8 cellular contexts compared by ENCODE assay signal in genomic region chr9:70421272-70422180, GRCh38. TPM values are rescaled to one million over a fixed set of nuclear protein-coding genes. Genes with fewer than 3 reads are reported as not detected.
DNase-seq lines count a peak whose midpoint lies in the region; ATAC-seq and TF ChIP-seq lines count a peak whose summit lies in the region.

No MANE protein-coding gene starts in this region.

- no peak for ATAC-seq in activated CD8-positive, alpha-beta T cell treated with anti-CD3 and anti-CD28 coated beads, Interleukin-2, amount 10 ng/mL, durations not matched to agents 7 days and 5 days
- ATAC-seq in GM18519 (IDR thresholded peaks at IDR 0.05; ENCODE audit: low FRiP score, unreplicated experiment), result no peak
- ATAC-seq in GM21528 (IDR thresholded peaks at IDR 0.05; ENCODE audit: low FRiP score, unreplicated experiment), result no peak

- H3K4me3 Mint-ChIP-seq in activated CD8-positive, alpha-beta T cell treated with anti-CD3 and anti-CD28 coated beads, Interleukin-2, amount 10 ng/mL, durations not matched to agents 7 days and 5 days, result peak overlapping the region; percentile 90

- H3K9me3 ChIP-seq in A673 (ENCODE audit: low read depth, low read length, poor library complexity, severe bottlenecking) (no peaks in the 10 kb centered on the region), HEK293 (ENCODE audit: control insufficient read depth, insufficient read depth, low read depth, low read length) (no peaks in the 10 kb centered on the region), esophagus squamous epithelium (no peaks in the 10 kb centered on the region), ovary (no peaks in the 10 kb centered on the region)

- CTCF ChIA-PET in A673 (lab: Charles Lee), result no interaction called here
- CTCF ChIA-PET in HEK293 (lab: Yijun Ruan, JAX), result interaction anchor here (0.6 to 2.0 kb wide), 7 partner anchors 9 to 181 kb away, joined by 3 to 17 read pairs (median 5); no protein-coding TSS in a partner anchor
- CTCF ChIA-PET in activated CD8-positive, alpha-beta T cell treated with anti-CD3 and anti-CD28 coated beads, Interleukin-2, amount 10 ng/mL, durations not matched to agents 7 days and 5 days (lab: Charles Lee), result interaction anchor here (0.8 to 6.5 kb wide), 8 partner anchors 17 to 181 kb away, joined by 3 to 57 read pairs (median 5); no protein-coding TSS in a partner anchor

- H3K36me3 ChIP-seq in A673 (ENCODE audit: insufficient read depth, low read length, poor library complexity, severe bottlenecking) (no peaks in the 10 kb centered on the region), HEK293 (ENCODE audit: control insufficient read depth in 2 of 2, insufficient read depth in 1 of 2, low read length in 2 of 2) (no peaks in the 10 kb centered on the region), esophagus squamous epithelium (no peaks in the 10 kb centered on the region), ovary (no peaks in the 10 kb centered on the region)

- no peak for TF ChIP-seq EP300 in ovary (IDR thresholded peaks at IDR 0.05)

- H3K27ac ChIP-seq in A673 (ENCODE audit: low read depth, low read length, poor library complexity, severe bottlenecking) (peak overlapping the region; percentile 99), HEK293 (ENCODE audit: extremely low read depth, low read depth, low read length) (peak overlapping the region; percentile 100), esophagus squamous epithelium (peak overlapping the region; percentile 96 to 100 (median 100)), ovary (peak overlapping the region; percentile 97 to 100)

- TF ChIP-seq POLR2A in esophagus squamous epithelium (IDR thresholded peaks at IDR 0.05) (peak in 1 of 4 donors; percentile 16), ovary (IDR thresholded peaks at IDR 0.05) (no peak)

- BruUV-seq in A673 (replicated peaks; lab: Mats Ljungman, UMichigan), result no TSS peak

- no peaks in the 10 kb centered on the region for H3K36me3 Mint-ChIP-seq in activated CD8-positive, alpha-beta T cell treated with anti-CD3 and anti-CD28 coated beads, Interleukin-2, amount 10 ng/mL, durations not matched to agents 7 days and 5 days (ENCODE audit: low read depth)

- peak overlapping the region; percentile 98 for H3K27ac Mint-ChIP-seq in activated CD8-positive, alpha-beta T cell treated with anti-CD3 and anti-CD28 coated beads, Interleukin-2, amount 10 ng/mL, durations not matched to agents 7 days and 5 days

- no peak for DNase-seq in A673 (ENCODE audit: low spot score)
- peak; percentile 33 for DNase-seq in activated CD8-positive, alpha-beta T cell treated with anti-CD3 and anti-CD28 coated beads, Interleukin-2, amount 10 ng/mL, durations not matched to agents 7 days and 5 days
- DNase-seq in esophagus squamous epithelium (lab: John Stamatoyannopoulos, UW), result no peak
- DNase-seq in ovary, result peak in 4 of 5 donors; percentile 33 to 61 (median 59)
- DNase-seq in GM19238 (ENCODE audit: insufficient read length, low spot score), result no peak

- intact Hi-C loops in A673 (cut with micrococcal nuclease; ENCODE audit: unreplicated experiment), result no loop called here
- intact Hi-C loops in esophagus squamous epithelium (cut with DNase I), result loop anchor here (2.0 kb wide), 1 partner anchor 59 kb away; no protein-coding TSS in a partner anchor
- intact Hi-C loops in ovary (cut with DNase I), result loop anchor here in 3 of 4 donors (1.0 to 2.0 kb wide), 3 partner anchors 59 to 179 kb away; no protein-coding TSS in a partner anchor

- H3K4me1 ChIP-seq in A673 (ENCODE audit: insufficient read depth, low read length, poor library complexity, severe bottlenecking), result peaks cover 17% of the 10 kb centered on the region
- peaks cover 8% of the 10 kb centered on the region for H3K4me1 ChIP-seq in HEK293 (ENCODE audit: control insufficient read depth, insufficient read depth, low read length)
- H3K4me1 ChIP-seq in esophagus squamous epithelium, result peaks cover 24 to 61% (median 36%) of the 10 kb centered on the region in 3 donors
- H3K4me1 ChIP-seq in ovary (ENCODE audit: insufficient read depth), result peaks cover 16% of the 10 kb centered on the region

- H3K27me3 Mint-ChIP-seq in activated CD8-positive, alpha-beta T cell treated with anti-CD3 and anti-CD28 coated beads, Interleukin-2, amount 10 ng/mL, durations not matched to agents 7 days and 5 days (ENCODE audit: low read depth), result no peaks in the 10 kb centered on the region

- H3K9me3 Mint-ChIP-seq in activated CD8-positive, alpha-beta T cell treated with anti-CD3 and anti-CD28 coated beads, Interleukin-2, amount 10 ng/mL, durations not matched to agents 7 days and 5 days (ENCODE audit: insufficient read depth), result no peaks in the 10 kb centered on the region

- peak overlapping the region; percentile 64 for H3K4me3 ChIP-seq in A673 (ENCODE audit: low read depth, low read length, poor library complexity, severe bottlenecking)
- peak overlapping the region; percentile 60 for H3K4me3 ChIP-seq in HEK293 (ENCODE audit: low read depth, low read length)
- H3K4me3 ChIP-seq in esophagus squamous epithelium, result peak overlapping the region; percentile 38 to 72 (median 51)
- peak overlapping the region; percentile 60 for H3K4me3 ChIP-seq in ovary

- 17 to 25% methylated on average over 7 to 8 of the region's 9 CpGs for WGBS in esophagus squamous epithelium, 2 donors
- 14 to 17% (median 15%) methylated on average over 9 of the region's 9 CpGs for WGBS in ovary, 3 donors

- TF ChIP-seq CTCF in A673 (conservative IDR thresholded peaks at IDR 0.05; ENCODE audit: low read depth, low read length) (no peak), HEK293 (tag by site-specific recombination; IDR thresholded peaks at IDR 0.05) (no peak), esophagus squamous epithelium (IDR thresholded peaks at IDR 0.05) (no peak), ovary (IDR thresholded peaks at IDR 0.05) (no peak)

- H3K27me3 ChIP-seq in A673 (replicated peaks; ENCODE audit: insufficient read depth, low read depth, low read length, poor library complexity) (no peaks in the 10 kb centered on the region), esophagus squamous epithelium (no peaks in the 10 kb centered on the region), ovary (no peaks in the 10 kb centered on the region)

- POLR2A ChIA-PET in A673 (lab: Charles Lee; ENCODE audit: low non-redundant PET), result interaction anchor here (0.6 kb wide), 2 partner anchors 182 to 439 kb away, joined by 5 to 7 read pairs; no protein-coding TSS in a partner anchor
- POLR2A ChIA-PET in HEK293 (lab: Yijun Ruan, JAX), result interaction anchor here (0.6 to 4.6 kb wide), 21 partner anchors 8 to 179 kb away, joined by 3 to 127 read pairs (median 5); no protein-coding TSS in a partner anchor
- POLR2A ChIA-PET in activated CD8-positive, alpha-beta T cell treated with anti-CD3 and anti-CD28 coated beads, Interleukin-2, amount 10 ng/mL, durations not matched to agents 7 days and 5 days (lab: Charles Lee), result interaction anchor here (0.7 to 4.8 kb wide), 6 partner anchors 14 to 181 kb away, joined by 4 to 90 read pairs (median 4); no protein-coding TSS in a partner anchor

- H3K4me1 Mint-ChIP-seq in activated CD8-positive, alpha-beta T cell treated with anti-CD3 and anti-CD28 coated beads, Interleukin-2, amount 10 ng/mL, durations not matched to agents 7 days and 5 days (ENCODE audit: low read depth), result peaks cover 37% of the 10 kb centered on the region

TF ChIP-seq in HEK293, 187 proteins besides CTCF, POLR2A, EP300 and RAD21:
- TF ChIP-seq ZNF514 (tag by site-specific recombination; IDR thresholded peaks at IDR 0.05), result no peak
- TF ChIP-seq EGR2 (tag by site-specific recombination; IDR thresholded peaks at IDR 0.05; ENCODE audit: low read depth), result peak; percentile 84
- TF ChIP-seq, protein P1, sequence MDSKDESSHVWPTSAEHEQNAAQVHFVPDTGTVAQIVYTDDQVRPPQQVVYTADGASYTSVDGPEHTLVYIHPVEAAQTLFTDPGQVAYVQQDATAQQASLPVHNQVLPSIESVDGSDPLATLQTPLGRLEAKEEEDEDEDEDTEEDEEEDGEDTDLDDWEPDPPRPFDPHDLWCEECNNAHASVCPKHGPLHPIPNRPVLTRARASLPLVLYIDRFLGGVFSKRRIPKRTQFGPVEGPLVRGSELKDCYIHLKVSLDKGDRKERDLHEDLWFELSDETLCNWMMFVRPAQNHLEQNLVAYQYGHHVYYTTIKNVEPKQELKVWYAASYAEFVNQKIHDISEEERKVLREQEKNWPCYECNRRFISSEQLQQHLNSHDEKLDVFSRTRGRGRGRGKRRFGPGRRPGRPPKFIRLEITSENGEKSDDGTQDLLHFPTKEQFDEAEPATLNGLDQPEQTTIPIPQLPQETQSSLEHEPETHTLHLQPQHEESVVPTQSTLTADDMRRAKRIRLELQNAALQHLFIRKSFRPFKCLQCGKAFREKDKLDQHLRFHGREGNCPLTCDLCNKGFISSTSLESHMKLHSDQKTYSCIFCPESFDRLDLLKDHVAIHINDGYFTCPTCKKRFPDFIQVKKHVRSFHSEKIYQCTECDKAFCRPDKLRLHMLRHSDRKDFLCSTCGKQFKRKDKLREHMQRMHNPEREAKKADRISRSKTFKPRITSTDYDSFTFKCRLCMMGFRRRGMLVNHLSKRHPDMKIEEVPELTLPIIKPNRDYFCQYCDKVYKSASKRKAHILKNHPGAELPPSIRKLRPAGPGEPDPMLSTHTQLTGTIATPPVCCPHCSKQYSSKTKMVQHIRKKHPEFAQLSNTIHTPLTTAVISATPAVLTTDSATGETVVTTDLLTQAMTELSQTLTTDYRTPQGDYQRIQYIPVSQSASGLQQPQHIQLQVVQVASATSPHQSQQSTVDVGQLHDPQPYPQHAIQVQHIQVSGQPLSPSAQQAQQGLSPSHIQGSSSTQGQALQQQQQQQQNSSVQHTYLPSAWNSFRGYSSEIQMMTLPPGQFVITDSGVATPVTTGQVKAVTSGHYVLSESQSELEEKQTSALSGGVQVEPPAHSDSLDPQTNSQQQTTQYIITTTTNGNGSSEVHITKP (tag by site-specific recombination; IDR thresholded peaks at IDR 0.05), result peak; percentile 95
- TF ChIP-seq ZFHX2 (tag by site-specific recombination; conservative IDR thresholded peaks at IDR 0.05), result peak; percentile 64

RNA-seq across cellular contexts. Expression of gene KLF9, which starts 7.1 kb away (rescaled TPM):
- 0.34 and 1.0 TPM in 2 replicates for total RNA-seq in A673 (2021)
- total RNA-seq in activated CD8-positive, alpha-beta T cell treated with anti-CD3 and anti-CD28 coated beads, Interleukin-2, amount 10 ng/mL, durations not matched to agents 7 days and 5 days, result 1 to 10 TPM; 8.8 to 9.6 TPM
- total RNA-seq in esophagus squamous epithelium, result 10 to 100 TPM; 13.7 to 71.0 (median 17.3) TPM
- 100 to 1,000 TPM in 2 of 7 donors, 10 to 100 TPM in 5; 15.1 to 171 (median 91.0) TPM for total RNA-seq in ovary
- 10 to 100 TPM; 28.0 to 45.6 TPM for polyA plus RNA-seq in ovary

Comparison
In these comparisons a context has a peak if more than half of its experiments do, and no peak if none do; other contexts are left out.
1. DNase-seq: peak in activated CD8-positive, alpha-beta T cell treated with anti-CD3 and anti-CD28 coated beads, Interleukin-2, amount 10 ng/mL, durations not matched to agents 7 days and 5 days (single experiment) and ovary (4 of 5); none in A673 (single experiment), esophagus squamous epithelium (single experiment) and GM19238 (single experiment).
2. Peak in every context shown above with its lines, with median percentiles within 50 percentile points of each other: H3K27ac ChIP-seq and H3K4me3 ChIP-seq.